1 cellular context compared by ENCODE assay signal in genomic region chr1:92274939-92275338, GRCh38.
TF ChIP-seq lines count a peak whose summit lies in the region.

No MANE protein-coding gene starts in this region.

TF ChIP-seq in H1, 55 proteins besides CTCF, POLR2A, EP300 and RAD21 (continued from another document):
- no peak for TF ChIP-seq CTBP2 (IDR thresholded peaks at IDR 0.05; ENCODE audit: borderline replicate concordance, insufficient read depth, insufficient read length, low read length)
- no peak for TF ChIP-seq POU5F1 (IDR thresholded peaks at IDR 0.05; ENCODE audit: low read depth, low read length)
